ENCODE assay signal across 10 cellular contexts in genomic region chr6:16305246-16305725, GRCh38.
A peak's percentile ranks its signal among the peaks of the same experiment; 100 is the strongest.
DNase-seq lines count a peak whose midpoint lies in the region; ATAC-seq lines count a peak whose summit lies in the region.
"Had no signal": no experiment of that assay in that cellular context is flagged by ENCODE, and none has a peak within 500 bp of the region (broad histone marks: within the 10 kb centered on the region; RNA-seq: fewer than 3 reads in every experiment).

No MANE protein-coding gene starts in this region.

- H3K4me1 Mint-ChIP-seq in naive B cell = peaks cover 9 to 19% (median 12%) of the 10 kb centered on the region in 3 donors

- no peaks in the 10 kb centered on the region for H3K36me3 Mint-ChIP-seq in naive B cell

- H3K27ac ChIP-seq in substantia nigra (ENCODE audit: low read depth, low read length, poor library complexity, severe bottlenecking) = no peak overlapping the region

- peak overlapping the region in 4 of 6 donors; percentile 56 to 90 (median 69) for H3K27ac Mint-ChIP-seq in naive B cell

- H3K9me3 Mint-ChIP-seq in naive B cell = no peaks in the 10 kb centered on the region

- DNase-seq in naive B cell (peak; percentile 56), hippocampal formation (lab: John Stamatoyannopoulos, UW) (no peak), substantia nigra (lab: John Stamatoyannopoulos, UW) (no peak), T1000 (lab: John Stamatoyannopoulos, UW) (no peak), NCI-H510A treated with DMSO at 0.1 percent for 48 hours (lab: John Stamatoyannopoulos, UW) (no peak)
- DNase-seq: NCI-H187 treated with DMSO at 0.1 percent for 48 hours; stimulated activated naive CD4-positive, alpha-beta T cell had no signal

- H3K4me3 Mint-ChIP-seq in naive B cell = peak overlapping the region in 5 of 8 donors; percentile 54 to 85 (median 63)

- ATAC-seq in GM18873 (IDR thresholded peaks at IDR 0.05; ENCODE audit: low FRiP score, unreplicated experiment) (peak; percentile 77), GM21825 (IDR thresholded peaks at IDR 0.05; ENCODE audit: unreplicated experiment) (peak; percentile 82), HG03520 (IDR thresholded peaks at IDR 0.05; ENCODE audit: unreplicated experiment) (peak; percentile 78), naive B cell (ENCODE audit: low read depth in 2 of 2) (peak; percentile 94 to 95)

- H3K27me3 Mint-ChIP-seq in naive B cell = no peaks in the 10 kb centered on the region
